Comparison of ENCODE assay signal across 26 cellular contexts in the genomic region with DNA sequence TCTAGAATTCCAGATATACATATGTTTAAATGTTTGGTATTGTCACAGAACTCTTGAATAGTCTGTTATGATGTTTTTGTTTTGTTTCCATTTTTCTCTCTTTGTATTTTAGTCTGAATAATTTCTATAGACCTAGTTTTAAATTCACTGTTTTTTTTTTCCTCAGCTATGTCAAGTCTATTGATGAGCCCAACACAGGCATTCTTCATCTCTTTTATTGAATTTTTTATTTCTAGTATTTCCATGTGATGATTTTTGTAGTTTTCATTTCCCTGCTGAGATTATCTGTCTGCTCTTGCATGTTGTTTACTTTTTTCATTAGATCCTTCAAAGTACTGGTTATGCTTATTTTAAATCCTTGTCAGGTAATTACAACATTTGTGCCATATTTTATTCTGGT.
"Had no signal": no experiment of that assay in that cellular context is flagged by ENCODE, and none has a peak within 500 bp of the region (broad histone marks: within the 10 kb centered on the region; RNA-seq: fewer than 3 reads in every experiment).

No MANE protein-coding gene starts in this region.

- DNase-seq: stimulated activated CD4-positive, alpha-beta T cell treated with anti-CD3 and anti-CD28 coated beads, Interleukin-2, amount 100 ng/mL, for 48 hours; stimulated activated CD4-positive, alpha-beta T cell treated with anti-CD3 and anti-CD28 coated beads, Interleukin-4, amount 100 ng/mL, for 1 hour; stimulated activated CD4-positive, alpha-beta T cell treated with anti-CD3 and anti-CD28 coated beads, Interleukin-4, amount 100 ng/mL, for 24 hours; stimulated activated CD4-positive, alpha-beta T cell treated with anti-CD3 and anti-CD28 coated beads, Interleukin-4, amount 100 ng/mL, for 4 hours; stimulated activated CD8-positive, alpha-beta memory T cell treated with anti-CD3 and anti-CD28 coated beads, Interleukin-4, amount 100 ng/mL, for 48 hours; stimulated activated naive B cell treated with anti-CD40 and anti-IgM and Interleukin-4, amounts not matched to agents 10 μg/mL and 1 μg/mL and 100 μg/mL, for 72 hours; stimulated activated naive CD4-positive, alpha-beta T cell; stimulated activated naive CD4-positive, alpha-beta T cell treated with Interleukin-2 at 50 U/mL for 16 hours; stimulated activated naive CD8-positive, alpha-beta T cell treated with anti-CD3 and anti-CD28 coated beads, Interleukin-15, amount 100 ng/mL, for 72 hours; stimulated activated naive CD8-positive, alpha-beta T cell treated with anti-CD3 and anti-CD28 coated beads, Interleukin-15, Interleukin-2, amounts not matched to agents 100 U/mL and 50 U/mL, for 24 hours; stomach; substantia nigra; testis; thyroid gland; tibial artery; transverse colon; trophoblast cell; upper lobe of left lung; upper lobe of right lung; uterus had no signal

- ATAC-seq: stimulated activated effector memory CD8-positive, alpha-beta T cell treated with anti-CD3 and anti-CD28 coated beads, Interleukin-12 subunit alpha, Interleukin-12 subunit beta, amount 100 ng/mL, for 72 hours; stimulated activated memory B cell treated with anti-CD40 and anti-IgM and Interleukin-4, amounts not matched to agents 10 μg/mL and 1 μg/mL and 100 μg/mL, for 72 hours; stimulated activated naive B cell treated with anti-CD40 and anti-IgM and Interleukin-4, amounts not matched to agents 10 μg/mL and 1 μg/mL and 100 μg/mL, for 72 hours; stimulated activated naive CD8-positive, alpha-beta T cell treated with anti-CD3 and anti-CD28 coated beads, Interleukin-15, amount 100 ng/mL, for 72 hours; stimulated activated naive CD8-positive, alpha-beta T cell treated with anti-CD3 and anti-CD28 coated beads, Interleukin-15, Interleukin-2, amounts not matched to agents 100 U/mL and 50 U/mL, for 24 hours; upper lobe of right lung had no signal

- H3K27me3 ChIP-seq: suprapubic skin, testis, thyroid gland, tibial artery, tibial nerve, transverse colon, upper lobe of left lung, upper lobe of right lung, uterus, vagina had no signal

- H3K27ac ChIP-seq: stomach, suprapubic skin, testis, thoracic aorta, thyroid gland, tibial artery, tibial nerve, transverse colon, upper lobe of left lung, upper lobe of right lung, uterus, vagina had no signal

- H3K4me3 ChIP-seq: stomach, suprapubic skin, testis, thoracic aorta, thyroid gland, tibial artery, tibial nerve, transverse colon, upper lobe of left lung, upper lobe of right lung, uterus, vagina had no signal

- H3K9me3 ChIP-seq: testis, thoracic aorta, thyroid gland, upper lobe of left lung, upper lobe of right lung, vagina had no signal

- H3K4me1 ChIP-seq: stomach, suprapubic skin, testis, thyroid gland, tibial artery, tibial nerve, transverse colon, upper lobe of left lung, upper lobe of right lung, uterus, vagina had no signal

- H3K36me3 ChIP-seq: stomach, suprapubic skin, thoracic aorta, thyroid gland, tibial artery, tibial nerve, transverse colon, upper lobe of left lung, upper lobe of right lung, uterus, vagina had no signal
